In genomic region chr7:131556912-131557457, GRCh38 we compare ENCODE assay signal across 8 cellular contexts. TPM values are rescaled to one million over a fixed set of nuclear protein-coding genes. Genes with fewer than 3 reads are reported as not detected.
A peak's percentile ranks its signal among the peaks of the same experiment; 100 is the strongest.
DNase-seq lines count a peak whose midpoint lies in the region; TF ChIP-seq lines count a peak whose summit lies in the region.

No MANE protein-coding gene starts in this region.

- no peak overlapping the region for H3K9ac ChIP-seq in neural progenitor cell

- H3K27me3 ChIP-seq in neural progenitor cell: peaks cover 30% of the 10 kb centered on the region

- no peak overlapping the region for H3K27ac Mint-ChIP-seq in neural progenitor cell

- H3K4me1 Mint-ChIP-seq in neural progenitor cell: peaks cover 47% of the 10 kb centered on the region

- no peaks in the 10 kb centered on the region for H3K9me3 ChIP-seq in neural progenitor cell (ENCODE audit: low read depth)

- no peaks in the 10 kb centered on the region for H3K36me3 ChIP-seq in neural progenitor cell

- H3K9me3 Mint-ChIP-seq in neural progenitor cell: no peaks in the 10 kb centered on the region

- peaks cover 13% of the 10 kb centered on the region for H3K27me3 Mint-ChIP-seq in neural progenitor cell (ENCODE audit: insufficient read depth, low read depth)

- H4K20me1 ChIP-seq in neural progenitor cell (ENCODE audit: low read depth): peaks cover 19% of the 10 kb centered on the region

- in situ Hi-C loops in ACHN (cut with HindIII; ENCODE audit: low pct_ligation_motif_present, low pct_unique_long_range_greater_than_20kb, low sequenced_read_pairs): no loop called here

- peaks cover 25% of the 10 kb centered on the region for H3F3A ChIP-seq in neural progenitor cell (ENCODE audit: low read depth)

- peak overlapping the region; percentile 83 for H3K4me2 ChIP-seq in neural progenitor cell

- peak in 2 of 3 experiments; percentile 77 to 78 for DNase-seq in NCI-H1417 (lab: John Stamatoyannopoulos, UW)
- no peak for DNase-seq in NCI-H1417 treated with DMSO at 0.1 percent for 48 hours (lab: John Stamatoyannopoulos, UW)
- no peak for DNase-seq in Jurkat, Clone E6-1 (ENCODE audit: low read depth, low spot score)
- no peak for DNase-seq in choroid plexus epithelial cell (ENCODE audit: low read depth)
- no peak for DNase-seq in neural progenitor cell (ENCODE audit: low spot score)
- DNase-seq in ACHN: no peak
- DNase-seq in NCI-H2107 (lab: John Stamatoyannopoulos, UW): no peak
- no peak for DNase-seq in activated naive CD4-positive, alpha-beta T cell treated with anti-CD3 and anti-CD28 coated beads, Interleukin-2, amount 50 U/mL, for 16 hours

- H2AFZ ChIP-seq in neural progenitor cell (replicated peaks): peak overlapping the region; percentile 88

- no peak overlapping the region for H3K27ac ChIP-seq in neural progenitor cell

- peaks cover 3% of the 10 kb centered on the region for H3K36me3 Mint-ChIP-seq in neural progenitor cell

- peak overlapping the region; percentile 50 for H3K4me3 ChIP-seq in Jurkat, Clone E6-1 (ENCODE audit: low read length)
- H3K4me3 ChIP-seq in choroid plexus epithelial cell (ENCODE audit: low read depth, low read length) (peak overlapping the region; percentile 43), neural progenitor cell (peak overlapping the region; percentile 78)

- H3K4me3 Mint-ChIP-seq in neural progenitor cell: peak overlapping the region; percentile 88

- peaks cover 43% of the 10 kb centered on the region for H3K79me2 ChIP-seq in neural progenitor cell (ENCODE audit: low read depth)

- TF ChIP-seq CTCF in choroid plexus epithelial cell (conservative IDR thresholded peaks at IDR 0.05; ENCODE audit: low read depth, low read length): no peak
- TF ChIP-seq CTCF in neural progenitor cell (IDR thresholded peaks at IDR 0.05): no peak

- peaks cover 29% of the 10 kb centered on the region for H3K4me1 ChIP-seq in neural progenitor cell

RNA-seq across cellular contexts. Expression of gene PODXL, which starts 0.6 kb away (rescaled TPM):
- polyA plus RNA-seq in Jurkat, Clone E6-1 (2012; ENCODE audit: insufficient read depth, insufficient read length): 12.0 TPM
- 37.7 and 38.4 TPM in 2 replicates for total RNA-seq in neural progenitor cell (ENCODE audit: low replicate concordance)

Comparison
In these comparisons a context has a peak if more than half of its experiments do, and no peak if none do; other contexts are left out.
1. DNase-seq: peak in NCI-H1417 (2 of 3); none in NCI-H1417 treated with DMSO at 0.1 percent for 48 hours (single experiment), Jurkat, Clone E6-1 (single experiment), choroid plexus epithelial cell (single experiment), neural progenitor cell (single experiment), ACHN (single experiment), NCI-H2107 (single experiment) and activated naive CD4-positive, alpha-beta T cell treated with anti-CD3 and anti-CD28 coated beads, Interleukin-2, amount 50 U/mL, for 16 hours (single experiment).
2. Peak in every context shown above with its lines, with median percentiles within 50 percentile points of each other: H3K4me3 ChIP-seq.